ENCODE assay signal across 8 cellular contexts in the genomic region with DNA sequence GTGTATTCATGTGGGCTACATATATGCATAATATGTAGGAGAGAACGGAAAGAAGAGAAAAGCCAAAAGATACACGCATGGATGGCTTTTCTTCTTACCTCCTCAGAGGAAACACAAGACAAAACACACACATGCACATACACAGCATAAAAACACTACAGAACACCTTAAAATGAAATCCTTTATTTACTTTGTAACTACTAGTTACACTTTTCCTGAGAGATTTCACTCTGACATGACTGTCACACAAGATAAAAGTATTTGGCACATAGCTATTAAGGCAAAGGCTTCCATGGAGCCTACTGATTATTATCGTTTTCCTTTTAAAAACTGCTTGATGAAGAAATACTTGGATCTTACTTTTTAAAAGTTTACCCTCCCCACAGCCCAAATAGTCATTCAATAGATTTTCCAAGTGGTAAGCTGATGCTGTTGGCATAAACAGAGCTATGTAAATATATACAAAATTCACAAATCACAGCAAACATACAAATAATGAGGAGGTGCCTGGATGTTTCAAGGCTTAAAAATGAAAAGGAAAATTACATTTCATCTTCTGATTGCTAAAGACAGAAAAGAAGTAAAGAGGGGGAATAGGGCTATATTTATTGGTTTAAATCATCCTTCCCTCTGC. TPM values are rescaled to one million over a fixed set of nuclear protein-coding genes. Genes with fewer than 3 reads are reported as not detected.
DNase-seq lines count a peak whose midpoint lies in the region; ATAC-seq and TF ChIP-seq lines count a peak whose summit lies in the region.

No MANE protein-coding gene starts in this region.

- H3K4me3 ChIP-seq in brain microvascular endothelial cell (ENCODE audit: low read depth, low read length) (peak overlapping the region; percentile 27), mesendoderm (ENCODE audit: low read length) (no peak overlapping the region), thoracic aorta (peak overlapping the region; percentile 93)

- peaks cover 38% of the 10 kb centered on the region for H3K4me1 Mint-ChIP-seq in activated T-cell treated with anti-CD3 and anti-CD28 coated beads, Interleukin-2, amount 50 U/mL, for 72 hours (ENCODE audit: low read depth)

- H3K36me3 ChIP-seq in brain microvascular endothelial cell (replicated peaks) (peaks cover 22% of the 10 kb centered on the region), mesendoderm (ENCODE audit: control insufficient read depth, insufficient read depth, low read length) (no peaks in the 10 kb centered on the region), thoracic aorta (no peaks in the 10 kb centered on the region)

- no peaks in the 10 kb centered on the region for H3K79me2 ChIP-seq in mesendoderm (ENCODE audit: control insufficient read depth, insufficient read depth, low read length)

- H3K36me3 Mint-ChIP-seq in activated T-cell treated with anti-CD3 and anti-CD28 coated beads, Interleukin-2, amount 50 U/mL, for 72 hours (ENCODE audit: insufficient read depth in 2 of 2), result peaks cover 0 to 9% of the 10 kb centered on the region in 2 donors

- H4K5ac ChIP-seq in mesendoderm (ENCODE audit: low read length), result no peak overlapping the region

- H3K79me1 ChIP-seq in mesendoderm (ENCODE audit: low read length), result no peaks in the 10 kb centered on the region

- TF ChIP-seq CTCF in brain microvascular endothelial cell (IDR thresholded peaks at IDR 0.05; ENCODE audit: low read depth, low read length, missing control alignments) (no peak), thoracic aorta (IDR thresholded peaks at IDR 0.05) (no peak)

- H3K9ac ChIP-seq in mesendoderm (ENCODE audit: low read length), result no peak overlapping the region

- peak overlapping the region; percentile 88 for H3K27ac Mint-ChIP-seq in activated T-cell treated with anti-CD3 and anti-CD28 coated beads, Interleukin-2, amount 50 U/mL, for 72 hours

- no peak overlapping the region for H3K4me2 ChIP-seq in mesendoderm (ENCODE audit: low read length)

- no peak for ATAC-seq in activated T-cell treated with anti-CD3 and anti-CD28 coated beads, Interleukin-2, amount 50 U/mL, for 72 hours (replicated peaks in 1 of 2)
- ATAC-seq in thoracic aorta (ENCODE audit: insufficient number of reproducible peaks, low FRiP score, low read depth), result no peak

- in situ Hi-C loops in brain microvascular endothelial cell (cut with HindIII; ENCODE audit: low pct_ligation_motif_present, low sequenced_read_pairs), result loop anchor here (25.0 kb wide), 1 partner anchor 1251 kb away; no protein-coding TSS in a partner anchor

- no peak overlapping the region for H4K8ac ChIP-seq in mesendoderm (ENCODE audit: low read depth, low read length)

- H2BK5ac ChIP-seq in mesendoderm (ENCODE audit: low read length), result no peak overlapping the region

- H3K23ac ChIP-seq in mesendoderm (ENCODE audit: low read length), result no peak overlapping the region

- H3K4me3 Mint-ChIP-seq in activated T-cell treated with anti-CD3 and anti-CD28 coated beads, Interleukin-2, amount 50 U/mL, for 72 hours, result peak overlapping the region; percentile 65 to 80

- no peak for DNase-seq in activated T-cell treated with anti-CD3 and anti-CD28 coated beads, Interleukin-2, amount 50 U/mL, for 72 hours
- DNase-seq in activated T-cell treated with anti-CD3 and anti-CD28 coated beads, Interleukin-2, amount 50 U/mL, for 48 hours, result no peak
- DNase-seq in brain microvascular endothelial cell, result no peak
- DNase-seq in mesendoderm, result no peak
- DNase-seq in thoracic aorta (ENCODE audit: low spot score), result no peak
- DNase-seq in stimulated activated CD4-positive, alpha-beta T cell treated with anti-CD3 and anti-CD28 coated beads, Interleukin-12 subunit alpha, Interleukin-12 subunit beta, amount 100 ng/mL, for 4 hours, result no peak
- DNase-seq in NCI-H1694 (lab: John Stamatoyannopoulos, UW), result no peak
- no peak for DNase-seq in 8988T

- H3K4me1 ChIP-seq in mesendoderm (ENCODE audit: control insufficient read depth, low read depth, low read length) (peaks cover 18% of the 10 kb centered on the region), thoracic aorta (ENCODE audit: control insufficient read depth in 1 of 2, low read depth in 2 of 2) (peaks cover 22 to 71% of the 10 kb centered on the region in 2 donors)

- no peaks in the 10 kb centered on the region for H3K9me3 Mint-ChIP-seq in activated T-cell treated with anti-CD3 and anti-CD28 coated beads, Interleukin-2, amount 50 U/mL, for 72 hours

- H3K9me3 ChIP-seq in thoracic aorta, result no peaks in the 10 kb centered on the region

- H3K27me3 ChIP-seq in brain microvascular endothelial cell (replicated peaks), result no peaks in the 10 kb centered on the region
- H3K27me3 ChIP-seq in mesendoderm (ENCODE audit: insufficient read depth, low read length, poor library complexity), result peaks cover 27% of the 10 kb centered on the region
- no peaks in the 10 kb centered on the region for H3K27me3 ChIP-seq in thoracic aorta (replicated peaks; ENCODE audit: insufficient read depth)

- no peak overlapping the region for H3K56ac ChIP-seq in mesendoderm (ENCODE audit: low read length)

- H3K18ac ChIP-seq in mesendoderm (ENCODE audit: low read length), result no peak overlapping the region

- H3K27ac ChIP-seq in brain microvascular endothelial cell (peak overlapping the region; percentile 99), mesendoderm (ENCODE audit: low read depth, low read length) (no peak overlapping the region), thoracic aorta (peak overlapping the region; percentile 99)

- no peak overlapping the region for H2BK15ac ChIP-seq in mesendoderm (replicated peaks; ENCODE audit: low read depth)

- H2BK120ac ChIP-seq in mesendoderm (ENCODE audit: low read depth, low read length), result peak overlapping the region; percentile 78

- peaks cover 70% of the 10 kb centered on the region for H3K27me3 Mint-ChIP-seq in activated T-cell treated with anti-CD3 and anti-CD28 coated beads, Interleukin-2, amount 50 U/mL, for 72 hours (ENCODE audit: low read depth)

- H3K4ac ChIP-seq in mesendoderm (ENCODE audit: low read depth, low read length), result no peak overlapping the region

- no CpG with 5 or more reads among the region's 3 CpGs for WGBS in mesendoderm (ENCODE audit: extremely low coverage, insufficient coverage, low lambda C conversion rate)

- H2AK5ac ChIP-seq in mesendoderm (ENCODE audit: low read length), result no peak overlapping the region

RNA-seq across cellular contexts. Expression of gene ZEB2, which starts 8.6 kb away (rescaled TPM):
- total RNA-seq in activated T-cell treated with anti-CD3 and anti-CD28 coated beads, Interleukin-2, amount 50 U/mL, for 72 hours, result 10 to 100 TPM; 22.5 to 58.2 TPM
- polyA plus RNA-seq in mesendoderm (2013, experiment 1 of 2), result 0.74 TPM
- 0.83 TPM for polyA plus RNA-seq in mesendoderm (2013, experiment 2 of 2)
- 100 to 1,000 TPM; 122 to 190 TPM for total RNA-seq in thoracic aorta
